In the genomic region with DNA sequence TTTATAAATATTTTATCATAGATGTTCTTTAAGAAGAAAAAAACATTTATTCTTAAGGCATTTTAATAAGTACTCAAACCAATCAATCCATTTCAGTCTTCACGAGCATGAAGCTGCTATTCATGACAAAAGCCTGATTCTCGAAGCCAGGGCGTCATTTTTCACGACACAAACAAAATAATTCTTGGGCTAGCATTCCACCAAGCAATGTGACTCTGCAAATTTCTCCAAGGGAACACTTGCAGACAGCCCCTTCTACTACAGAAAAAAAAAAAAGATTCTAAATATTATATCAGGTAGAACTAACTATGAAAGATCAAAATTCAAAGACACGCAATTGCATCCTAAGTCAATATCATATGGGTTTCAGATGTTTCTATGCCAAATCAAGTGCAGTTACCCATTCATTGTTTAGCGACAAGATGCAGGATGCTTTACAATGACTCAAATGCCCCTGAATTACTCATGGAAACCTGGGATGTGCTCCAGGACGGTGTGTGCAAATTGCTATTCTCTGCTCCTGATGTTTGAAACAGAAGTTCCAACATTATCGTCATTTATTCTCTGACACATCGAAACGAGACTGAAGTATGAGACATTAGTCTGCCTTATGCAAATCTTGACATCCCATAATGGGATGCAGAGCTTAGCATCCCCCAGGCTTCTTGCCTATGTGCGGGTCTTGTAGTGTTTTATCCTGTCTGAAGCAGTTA, we compare ENCODE assay signal across 18 cellular contexts.
DNase-seq lines count a peak whose midpoint lies in the region; ATAC-seq, FAIRE-seq and TF ChIP-seq lines count a peak whose summit lies in the region.
"Had no signal": no experiment of that assay in that cellular context is flagged by ENCODE, and none has a peak within 500 bp of the region (broad histone marks: within the 10 kb centered on the region; RNA-seq: fewer than 3 reads in every experiment).

No MANE protein-coding gene starts in this region.

- intact Hi-C loops in PC-9 (cut with micrococcal nuclease; ENCODE audit: unreplicated experiment) (loop anchor here (1.0 to 10.0 kb wide), 7 partner anchors 8 to 990 kb away; no protein-coding TSS in a partner anchor), endothelial cell of umbilical vein (cut with micrococcal nuclease) (loop anchor here (1.0 to 10.0 kb wide), 4 partner anchors 127 to 518 kb away; no protein-coding TSS in a partner anchor)

- H3K9me1 ChIP-seq in endothelial cell of umbilical vein (replicated peaks; ENCODE audit: control insufficient read depth, extremely low read depth, insufficient read depth, low read length), result no peaks in the 10 kb centered on the region

- no TSS peak for BruUV-seq in PC-9 (replicated peaks; lab: Mats Ljungman, UMichigan)
- no TSS peak for BruUV-seq in endothelial cell of umbilical vein (replicated peaks; lab: Mats Ljungman, UMichigan)

- no peak overlapping the region for H3K27ac ChIP-seq in PC-9
- peak overlapping the region; percentile 29 for H3K27ac ChIP-seq in endothelial cell of umbilical vein (ENCODE audit: insufficient read depth, low read depth, low read length)
- H3K27ac ChIP-seq: heart left ventricle, lower lobe of right lung, ovary had no signal

- FAIRE-seq in endothelial cell of umbilical vein (lab: Jason Lieb, UNC), result peak; percentile 68
- FAIRE-seq: colon had no signal

- H3K79me2 ChIP-seq in PC-9 (ENCODE audit: low read depth) (no peaks in the 10 kb centered on the region), endothelial cell of umbilical vein (ENCODE audit: control insufficient read depth, insufficient read depth, low read length) (no peaks in the 10 kb centered on the region)

- TF ChIP-seq POLR2A in endothelial cell of umbilical vein (IDR thresholded peaks at IDR 0.05; ENCODE audit: low read depth, low read length), result no peak

- ATAC-seq in GM21390 (IDR thresholded peaks at IDR 0.05; ENCODE audit: unreplicated experiment) (no peak), HG03135 (IDR thresholded peaks at IDR 0.05; ENCODE audit: unreplicated experiment) (no peak)
- ATAC-seq: activated T-helper 17 cell treated with anti-CD3 and anti-CD28 coated beads, Interleukin-2, amount 50 U/mL, for 72 hours; heart left ventricle; lower lobe of right lung; Right ventricle myocardium inferior had no signal

- H3K4me2 ChIP-seq in PC-9, result no peak overlapping the region
- peak overlapping the region; percentile 27 for H3K4me2 ChIP-seq in endothelial cell of umbilical vein (ENCODE audit: insufficient read depth, low read length)

- H3K4me1 ChIP-seq in PC-9 (replicated peaks; ENCODE audit: insufficient read depth) (peaks cover 8% of the 10 kb centered on the region; the same call in 1 of the 2 replicates), endothelial cell of umbilical vein (ENCODE audit: control insufficient read depth, extremely low read depth, insufficient read depth, low read length) (peaks cover 22% of the 10 kb centered on the region)
- H3K4me1 ChIP-seq: lower lobe of right lung had no signal

- no peak overlapping the region for H3K9ac ChIP-seq in endothelial cell of umbilical vein (replicated peaks; ENCODE audit: extremely low read depth, insufficient read depth, low read length)

- CTCF ChIA-PET in PC-9 (lab: Charles Lee) (interaction anchor here (0.7 kb wide), 2 partner anchors 268 to 642 kb away, joined by 3 to 4 read pairs; no protein-coding TSS in a partner anchor), endothelial cell of umbilical vein (lab: Charles Lee) (interaction anchor here (1.0 to 1.9 kb wide), 4 partner anchors 104 to 643 kb away, joined by 3 to 10 read pairs (median 6); no protein-coding TSS in a partner anchor)

- TF ChIP-seq CTCF in PC-9 (conservative IDR thresholded peaks at IDR 0.05) (no peak), endothelial cell of umbilical vein (IDR thresholded peaks at IDR 0.05; ENCODE audit: extremely low read depth in 1 of 2, insufficient read depth in 1 of 2, low read depth in 1 of 2, low read length in 2 of 2) (no peak)

- H4K20me1 ChIP-seq in PC-9 (ENCODE audit: insufficient read depth), result no peaks in the 10 kb centered on the region
- no peaks in the 10 kb centered on the region for H4K20me1 ChIP-seq in endothelial cell of umbilical vein (replicated peaks; ENCODE audit: control insufficient read depth, extremely low read depth, insufficient read depth, low read length)

- dilution Hi-C loops in endothelial cell of umbilical vein (cut with MboI; ENCODE audit: extremely low pct_ligation_motif_present, low sequenced_read_pairs), result no loop called here

- H3K4me3 ChIP-seq in PC-9, result no peak overlapping the region
- H3K4me3 ChIP-seq in endothelial cell of umbilical vein (replicated peaks in 1 of 3; ENCODE audit: insufficient read depth in 1 of 3, low read depth in 1 of 3, low read length in 3 of 3), result no peak overlapping the region
- H3K4me3 ChIP-seq: heart left ventricle, lower lobe of right lung, ovary had no signal

- DNase-seq in GM04504 (ENCODE audit: low read depth) (peak; percentile 81), PC-9 (peak; percentile 53 to 59), endothelial cell of umbilical vein (ENCODE audit: low read depth, low spot score) (peak; percentile 83), pulmonary artery endothelial cell (ENCODE audit: low read depth, low spot score) (peak; percentile 39), DMS53 treated with DMSO at 0.1 percent for 48 hours (lab: John Stamatoyannopoulos, UW; ENCODE audit: unreplicated experiment) (no peak), SKM-1 (lab: John Stamatoyannopoulos, UW; ENCODE audit: unreplicated experiment) (no peak)
- DNase-seq: activated CD4-positive, alpha-beta T cell treated with anti-CD3 and anti-CD28 coated beads for 4 hours; heart left ventricle; lower lobe of right lung; NCI-H2171 treated with DMSO at 0.1 percent for 48 hours; ovary; stimulated activated CD4-positive, alpha-beta T cell treated with anti-CD3 and anti-CD28 coated beads, Interleukin-1b, Interleukin-23, amount 100 ng/mL, for 48 hours; stimulated activated naive CD4-positive, alpha-beta T cell had no signal

- H2AFZ ChIP-seq in PC-9 (no peak overlapping the region), endothelial cell of umbilical vein (ENCODE audit: low read depth, low read length) (no peak overlapping the region)

- no peaks in the 10 kb centered on the region for H3K9me3 ChIP-seq in PC-9 (ENCODE audit: insufficient read depth, low read depth)
- H3K9me3 ChIP-seq in endothelial cell of umbilical vein (replicated peaks; ENCODE audit: control insufficient read depth, insufficient read depth, low read length), result no peaks in the 10 kb centered on the region
- H3K9me3 ChIP-seq: heart left ventricle, lower lobe of right lung, ovary had no signal

- POLR2A ChIA-PET in PC-9 (lab: Charles Lee; ENCODE audit: unreplicated experiment), result interaction anchor here (0.6 kb wide), 1 partner anchor 8 kb away, joined by 6 read pairs; no protein-coding TSS in a partner anchor
- POLR2A ChIA-PET in endothelial cell of umbilical vein (lab: Charles Lee), result no interaction called here

- H3K27me3 ChIP-seq in PC-9 (ENCODE audit: insufficient read depth, low read depth), result no peaks in the 10 kb centered on the region
- H3K27me3 ChIP-seq in endothelial cell of umbilical vein (ENCODE audit: control insufficient read depth in 2 of 2, insufficient read depth in 2 of 2, low read length in 2 of 2), result peaks cover 5 to 7% of the 10 kb centered on the region in 2 experiments
- H3K27me3 ChIP-seq: ovary had no signal

- H3K36me3 ChIP-seq in PC-9 (ENCODE audit: low read depth) (no peaks in the 10 kb centered on the region), endothelial cell of umbilical vein (ENCODE audit: control insufficient read depth in 2 of 2, extremely low read depth in 1 of 2, insufficient read depth in 2 of 2, low read length in 2 of 2) (no peaks in the 10 kb centered on the region)
- H3K36me3 ChIP-seq: heart left ventricle, lower lobe of right lung, ovary had no signal

- H3F3A ChIP-seq in PC-9 (ENCODE audit: insufficient read depth, low read depth), result peaks cover 7% of the 10 kb centered on the region

- H3K9me2 ChIP-seq in PC-9 (ENCODE audit: insufficient read depth), result no peaks in the 10 kb centered on the region

TF ChIP-seq in endothelial cell of umbilical vein, 7 proteins besides CTCF, POLR2A, EP300 and RAD21:
- TF ChIP-seq EZH2 (IDR thresholded peaks at IDR 0.05; ENCODE audit: borderline replicate concordance, low read depth, low read length, severe bottlenecking) (no peak), FOS (IDR thresholded peaks at IDR 0.05; ENCODE audit: borderline replicate concordance, insufficient read depth, low read length) (peak; percentile 85), POLR2AphosphoS5 (IDR thresholded peaks at IDR 0.05; ENCODE audit: insufficient read depth, low read depth, low read length) (peak; percentile 18), JUN (IDR thresholded peaks at IDR 0.05; ENCODE audit: borderline replicate concordance, insufficient read depth, insufficient read length, low read depth) (peak; percentile 80), MYC (IDR thresholded peaks at IDR 0.05; ENCODE audit: low read depth, low read length) (no peak), GATA2 (IDR thresholded peaks at IDR 0.05; ENCODE audit: insufficient read depth, insufficient read length, low read depth, low read length) (peak; percentile 78)
- TF ChIP-seq, protein P1, sequence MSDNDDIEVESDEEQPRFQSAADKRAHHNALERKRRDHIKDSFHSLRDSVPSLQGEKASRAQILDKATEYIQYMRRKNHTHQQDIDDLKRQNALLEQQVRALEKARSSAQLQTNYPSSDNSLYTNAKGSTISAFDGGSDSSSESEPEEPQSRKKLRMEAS (IDR thresholded peaks at IDR 0.05; ENCODE audit: insufficient read depth, insufficient read length), result no peak

Comparison
In these comparisons a context has a peak if more than half of its experiments do, and no peak if none do; other contexts are left out.
1. DNase-seq: peak in GM04504 (single experiment), PC-9 (2 of 2), endothelial cell of umbilical vein (single experiment) and pulmonary artery endothelial cell (single experiment); none in DMS53 treated with DMSO at 0.1 percent for 48 hours (single experiment) and SKM-1 (single experiment).